Comparison of ENCODE assay signal across 12 cellular contexts in the genomic region with DNA sequence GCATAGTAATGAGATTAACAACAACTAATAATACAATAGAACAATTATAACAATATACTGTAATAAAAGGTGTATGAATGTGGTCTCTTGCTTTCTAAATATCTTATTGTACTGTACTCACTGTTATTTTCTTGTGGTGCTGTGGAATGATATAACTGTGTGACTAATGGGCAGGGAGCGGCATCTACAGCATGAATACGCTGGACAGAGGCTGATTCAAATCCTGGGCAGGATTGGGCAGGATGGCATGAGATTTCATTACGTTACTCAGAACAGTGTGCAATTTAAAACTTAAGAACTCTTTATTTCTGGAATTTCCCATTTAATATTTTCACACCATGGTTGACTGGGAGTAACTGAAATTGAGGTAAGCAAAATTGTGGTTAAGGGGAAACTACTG.
"Had no signal": no experiment of that assay in that cellular context is flagged by ENCODE, and none has a peak within 500 bp of the region (broad histone marks: within the 10 kb centered on the region; RNA-seq: fewer than 3 reads in every experiment).

No MANE protein-coding gene starts in this region.

- H3K27me3 Mint-ChIP-seq: activated naive CD4-positive, alpha-beta T cell treated with anti-CD3 and anti-CD28 coated beads, Interleukin-2, amount 50 U/mL, for 24 hours; memory B cell; stimulated activated naive CD8-positive, alpha-beta T cell treated with anti-CD3 and anti-CD28 coated beads, Interleukin-15, Interleukin-2, amounts not matched to agents 100 ng/mL and 50 ng/mL, for 24 hours had no signal

- ATAC-seq: gastrocnemius medialis, heart right ventricle, left lung had no signal

- DNase-seq: activated T-cell treated with anti-CD3 and anti-CD28 coated beads, Interleukin-2, amount 50 U/mL, for 1 hour; dorsolateral prefrontal cortex; gastrocnemius medialis; heart right ventricle; islet precursor cell; left lung; stimulated activated CD4-positive, alpha-beta T cell treated with anti-CD3 and anti-CD28 coated beads, Interleukin-4, amount 100 ng/mL, for 24 hours had no signal

- H3K27ac Mint-ChIP-seq: activated naive CD4-positive, alpha-beta T cell treated with anti-CD3 and anti-CD28 coated beads, Interleukin-2, amount 50 U/mL, for 24 hours; memory B cell; nephron; stimulated activated naive CD8-positive, alpha-beta T cell treated with anti-CD3 and anti-CD28 coated beads, Interleukin-15, Interleukin-2, amounts not matched to agents 100 ng/mL and 50 ng/mL, for 24 hours had no signal

- H3K4me3 ChIP-seq: dorsolateral prefrontal cortex, gastrocnemius medialis, heart right ventricle, left lung, thoracic aorta had no signal

- H3K4me1 Mint-ChIP-seq: activated naive CD4-positive, alpha-beta T cell treated with anti-CD3 and anti-CD28 coated beads, Interleukin-2, amount 50 U/mL, for 24 hours; memory B cell; nephron had no signal

- H3K4me3 Mint-ChIP-seq: activated naive CD4-positive, alpha-beta T cell treated with anti-CD3 and anti-CD28 coated beads, Interleukin-2, amount 50 U/mL, for 24 hours; memory B cell; nephron; stimulated activated naive CD8-positive, alpha-beta T cell treated with anti-CD3 and anti-CD28 coated beads, Interleukin-15, Interleukin-2, amounts not matched to agents 100 ng/mL and 50 ng/mL, for 24 hours had no signal

- H3K36me3 Mint-ChIP-seq: activated naive CD4-positive, alpha-beta T cell treated with anti-CD3 and anti-CD28 coated beads, Interleukin-2, amount 50 U/mL, for 24 hours; memory B cell had no signal
